Comparison of ENCODE assay signal across 17 cellular contexts in genomic region chr15:95429345-95429744, GRCh38.
A peak's percentile ranks its signal among the peaks of the same experiment; 100 is the strongest.
DNase-seq lines count a peak whose midpoint lies in the region; ATAC-seq lines count a peak whose summit lies in the region.
"Had no signal": no experiment of that assay in that cellular context is flagged by ENCODE, and none has a peak within 500 bp of the region (broad histone marks: within the 10 kb centered on the region; RNA-seq: fewer than 3 reads in every experiment).

No MANE protein-coding gene starts in this region.

- DNase-seq in LHCN-M2 (ENCODE audit: low read depth): peak; percentile 87
- peak; percentile 75 for DNase-seq in foreskin melanocyte
- peak; percentile 11 for DNase-seq in mucosa of gallbladder (ENCODE audit: low spot score)
- peak; percentile 50 for DNase-seq in skeletal muscle cell (ENCODE audit: low read depth)
- DNase-seq in activated CD4-positive, alpha-beta T cell treated with anti-CD3 and anti-CD28 coated beads for 1 hour: no peak
- DNase-seq in AG20443 (ENCODE audit: low spot score): no peak
- DNase-seq: CD8-positive, alpha-beta T cell; GOT3; KG1; MG63; NCI-H1092 treated with DMSO at 0.1 percent for 48 hours; NCI-H1694; NCI-H2107; NCI-H345; NCI-H526 treated with DMSO at 0.1 percent for 48 hours had no signal

- ATAC-seq in HG03565 (IDR thresholded peaks at IDR 0.05; ENCODE audit: unreplicated experiment) (no peak), HG02623 (IDR thresholded peaks at IDR 0.05; ENCODE audit: unreplicated experiment) (no peak)
- ATAC-seq: CD8-positive, alpha-beta T cell had no signal

- H3K4me3 ChIP-seq in skeletal muscle cell (ENCODE audit: low read depth, low read length): no peak overlapping the region
- H3K4me3 ChIP-seq: MG63 had no signal

Comparison
In these comparisons a context has a peak if more than half of its experiments do, and no peak if none do; other contexts are left out.
1. DNase-seq: peak in LHCN-M2 (single experiment), foreskin melanocyte (single experiment), mucosa of gallbladder (single experiment) and skeletal muscle cell (single experiment); none in activated CD4-positive, alpha-beta T cell treated with anti-CD3 and anti-CD28 coated beads for 1 hour (single experiment) and AG20443 (single experiment).